Comparison of ENCODE assay signal across 1 cellular context in the genomic region with DNA sequence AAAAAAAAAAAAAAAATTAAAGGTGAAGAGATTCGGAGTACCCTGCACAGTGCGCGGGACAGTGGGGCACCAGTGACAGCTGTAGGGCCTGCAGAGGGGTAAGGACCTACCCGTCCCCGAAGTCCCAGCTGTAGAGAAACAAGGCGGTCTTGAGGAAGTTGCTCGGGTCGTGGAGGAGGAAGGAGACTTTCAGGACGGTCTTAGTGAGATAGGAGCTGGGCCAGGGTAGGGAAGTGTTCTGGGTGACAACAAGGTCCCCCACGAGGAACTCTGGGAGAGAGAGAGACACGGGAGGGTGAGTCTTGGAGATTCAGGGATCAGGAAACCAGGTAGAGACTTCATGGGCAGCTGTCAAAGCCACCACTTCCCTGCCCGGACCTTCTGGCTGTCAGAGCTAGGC.
TF ChIP-seq lines count a peak whose summit lies in the region.

No MANE protein-coding gene starts in this region.

TF ChIP-seq in SK-N-SH, 30 proteins besides CTCF, POLR2A, EP300 and RAD21 (continued from another document):
- TF ChIP-seq REST (IDR thresholded peaks at IDR 0.05; ENCODE audit: low read depth, low read length), result no peak
- no peak for TF ChIP-seq CHD2 (IDR thresholded peaks at IDR 0.05; ENCODE audit: low read length, partially characterized antibody)
- no peak for TF ChIP-seq NRF1 (IDR thresholded peaks at IDR 0.05; ENCODE audit: low read depth, low read length)
TF ChIP-seq in SK-N-SH: peak in this region for 0.
